ENCODE assay signal across 16 cellular contexts in genomic region chr14:88004637-88005036, GRCh38. TPM values are rescaled to one million over a fixed set of nuclear protein-coding genes. Genes with fewer than 3 reads are reported as not detected.
DNase-seq lines count a peak whose midpoint lies in the region; ATAC-seq and TF ChIP-seq lines count a peak whose summit lies in the region.
"Had no signal": no experiment of that assay in that cellular context is flagged by ENCODE, and none has a peak within 500 bp of the region (broad histone marks: within the 10 kb centered on the region; RNA-seq: fewer than 3 reads in every experiment).

No MANE protein-coding gene starts in this region.

- peaks cover 72% of the 10 kb centered on the region for H3K4me1 Mint-ChIP-seq in activated T-cell treated with anti-CD3 and anti-CD28 coated beads, Interleukin-2, amount 50 U/mL, for 72 hours (ENCODE audit: low read depth)
- H3K4me1 Mint-ChIP-seq in activated naive CD8-positive, alpha-beta T cell treated with anti-CD3 and anti-CD28 coated beads, Interleukin-2, amount 50 U/mL, for 24 hours = peaks cover 59% of the 10 kb centered on the region
- H3K4me1 Mint-ChIP-seq in stimulated activated memory B cell treated with anti-CD40 and anti-IgM and Interleukin-4, amounts not matched to agents 10 μg/mL and 1 μg/mL and 100 μg/mL, for 72 hours = peaks cover 68% of the 10 kb centered on the region

- H3K9ac ChIP-seq in OCI-LY1 (ENCODE audit: low read length) = no peak overlapping the region

- H3K36me3 Mint-ChIP-seq in activated T-cell treated with anti-CD3 and anti-CD28 coated beads, Interleukin-2, amount 50 U/mL, for 72 hours (ENCODE audit: insufficient read depth in 2 of 2) = peaks cover 22 to 28% of the 10 kb centered on the region in 2 donors
- peaks cover 25% of the 10 kb centered on the region for H3K36me3 Mint-ChIP-seq in activated naive CD8-positive, alpha-beta T cell treated with anti-CD3 and anti-CD28 coated beads, Interleukin-2, amount 50 U/mL, for 24 hours (ENCODE audit: low read depth)
- peaks cover 17% of the 10 kb centered on the region for H3K36me3 Mint-ChIP-seq in stimulated activated memory B cell treated with anti-CD40 and anti-IgM and Interleukin-4, amounts not matched to agents 10 μg/mL and 1 μg/mL and 100 μg/mL, for 72 hours

- no peaks in the 10 kb centered on the region for H4K20me1 ChIP-seq in OCI-LY1 (ENCODE audit: insufficient read depth, low read length)

- no peak for ATAC-seq in activated T-cell treated with anti-CD3 and anti-CD28 coated beads, Interleukin-2, amount 50 U/mL, for 72 hours (replicated peaks in 1 of 2)
- no peak for ATAC-seq in activated naive CD8-positive, alpha-beta T cell treated with anti-CD3 and anti-CD28 coated beads, Interleukin-2, amount 50 U/mL, for 24 hours
- ATAC-seq in stimulated activated memory B cell treated with anti-CD40 and anti-IgM and Interleukin-4, amounts not matched to agents 10 μg/mL and 1 μg/mL and 100 μg/mL, for 72 hours = no peak
- no peak for ATAC-seq in HG03095 (IDR thresholded peaks at IDR 0.05; ENCODE audit: unreplicated experiment)
- ATAC-seq: SK-N-SH treated with all-trans-retinoic acid at 6 μM for 48 hours had no signal

- H3K4me2 ChIP-seq in OCI-LY1 (ENCODE audit: low read length) = peak overlapping the region; percentile 72; the same call in 1 of the 2 replicates

- no peak overlapping the region for H3K27ac ChIP-seq in OCI-LY1 (ENCODE audit: low read depth, low read length, poor library complexity, severe bottlenecking)
- H3K27ac ChIP-seq: prostate gland had no signal

- no peaks in the 10 kb centered on the region for H3K9me3 ChIP-seq in OCI-LY1 (ENCODE audit: low read length)
- H3K9me3 ChIP-seq: mucosa of descending colon, prostate gland had no signal

- no peak for DNase-seq in activated T-cell treated with anti-CD3 and anti-CD28 coated beads, Interleukin-2, amount 50 U/mL, for 72 hours
- no peak for DNase-seq in activated T-cell treated with anti-CD3 and anti-CD28 coated beads for 4 hours
- DNase-seq in activated naive CD8-positive, alpha-beta T cell treated with anti-CD3 and anti-CD28 coated beads, Interleukin-2, amount 50 U/mL, for 24 hours = no peak
- DNase-seq in anterior cingulate cortex (lab: John Stamatoyannopoulos, UW) = no peak
- DNase-seq in HCEC 1CT = no peak
- DNase-seq: cerebellar nuclear complex, DMS53, MM.1S had no signal

- H3K4me3 ChIP-seq in OCI-LY1 (ENCODE audit: low read depth, low read length, poor library complexity, severe bottlenecking) = peak overlapping the region; percentile 55
- H3K4me3 ChIP-seq: mucosa of descending colon, prostate gland had no signal

- H3K36me3 ChIP-seq in OCI-LY1 (ENCODE audit: insufficient read depth, low read length) = no peaks in the 10 kb centered on the region
- H3K36me3 ChIP-seq: prostate gland had no signal

- peaks cover 42% of the 10 kb centered on the region for H3K4me1 ChIP-seq in OCI-LY1 (ENCODE audit: insufficient read depth, low read length, severe bottlenecking)
- H3K4me1 ChIP-seq: prostate gland had no signal

- no peaks in the 10 kb centered on the region for H3F3A ChIP-seq in OCI-LY1 (ENCODE audit: insufficient read depth, low read length)

- H3K4me3 Mint-ChIP-seq in activated T-cell treated with anti-CD3 and anti-CD28 coated beads, Interleukin-2, amount 50 U/mL, for 72 hours = peak overlapping the region; percentile 74 to 85
- H3K4me3 Mint-ChIP-seq in activated naive CD8-positive, alpha-beta T cell treated with anti-CD3 and anti-CD28 coated beads, Interleukin-2, amount 50 U/mL, for 24 hours = peak overlapping the region; percentile 93
- H3K4me3 Mint-ChIP-seq in stimulated activated memory B cell treated with anti-CD40 and anti-IgM and Interleukin-4, amounts not matched to agents 10 μg/mL and 1 μg/mL and 100 μg/mL, for 72 hours = peak overlapping the region; percentile 80

- peaks cover 6% of the 10 kb centered on the region; the same call in 1 of the 2 replicates for H3K79me2 ChIP-seq in OCI-LY1 (ENCODE audit: insufficient read depth, low read length)

- peak overlapping the region; percentile 67 for H3K27ac Mint-ChIP-seq in activated T-cell treated with anti-CD3 and anti-CD28 coated beads, Interleukin-2, amount 50 U/mL, for 72 hours
- H3K27ac Mint-ChIP-seq in activated naive CD8-positive, alpha-beta T cell treated with anti-CD3 and anti-CD28 coated beads, Interleukin-2, amount 50 U/mL, for 24 hours = peak overlapping the region; percentile 84
- peak overlapping the region; percentile 80 for H3K27ac Mint-ChIP-seq in stimulated activated memory B cell treated with anti-CD40 and anti-IgM and Interleukin-4, amounts not matched to agents 10 μg/mL and 1 μg/mL and 100 μg/mL, for 72 hours

- no peaks in the 10 kb centered on the region for H3K27me3 ChIP-seq in OCI-LY1 (ENCODE audit: insufficient read depth, low read length)

- no peak for TF ChIP-seq CTCF in OCI-LY1 (IDR thresholded peaks at IDR 0.05; ENCODE audit: low read length)

- H3K9me3 Mint-ChIP-seq in activated T-cell treated with anti-CD3 and anti-CD28 coated beads, Interleukin-2, amount 50 U/mL, for 72 hours = peaks cover 0 to 5% of the 10 kb centered on the region in 2 donors
- no peaks in the 10 kb centered on the region for H3K9me3 Mint-ChIP-seq in activated naive CD8-positive, alpha-beta T cell treated with anti-CD3 and anti-CD28 coated beads, Interleukin-2, amount 50 U/mL, for 24 hours
- H3K9me3 Mint-ChIP-seq in stimulated activated memory B cell treated with anti-CD40 and anti-IgM and Interleukin-4, amounts not matched to agents 10 μg/mL and 1 μg/mL and 100 μg/mL, for 72 hours = no peaks in the 10 kb centered on the region

- no peaks in the 10 kb centered on the region for H3K9me2 ChIP-seq in OCI-LY1 (ENCODE audit: low read depth, low read length)

- H3K27me3 Mint-ChIP-seq in activated T-cell treated with anti-CD3 and anti-CD28 coated beads, Interleukin-2, amount 50 U/mL, for 72 hours (ENCODE audit: low read depth) = no peaks in the 10 kb centered on the region
- H3K27me3 Mint-ChIP-seq in activated naive CD8-positive, alpha-beta T cell treated with anti-CD3 and anti-CD28 coated beads, Interleukin-2, amount 50 U/mL, for 24 hours = no peaks in the 10 kb centered on the region
- H3K27me3 Mint-ChIP-seq in stimulated activated memory B cell treated with anti-CD40 and anti-IgM and Interleukin-4, amounts not matched to agents 10 μg/mL and 1 μg/mL and 100 μg/mL, for 72 hours = no peaks in the 10 kb centered on the region

- H2AFZ ChIP-seq in OCI-LY1 (ENCODE audit: low read length) = peak overlapping the region; percentile 77

RNA-seq across cellular contexts. Expression of gene GPR65, which starts 0.3 kb away (rescaled TPM):
- total RNA-seq in activated T-cell treated with anti-CD3 and anti-CD28 coated beads, Interleukin-2, amount 50 U/mL, for 72 hours = 10 to 100 TPM; 24.6 to 31.8 TPM
- total RNA-seq: epithelial cell of proximal tubule, HT-29 had no signal

RNA-seq across cellular contexts. Expression of gene GALC, which starts 11.7 kb away (rescaled TPM):
- total RNA-seq in activated T-cell treated with anti-CD3 and anti-CD28 coated beads, Interleukin-2, amount 50 U/mL, for 72 hours = 10 to 100 TPM; 40.1 to 40.3 TPM
- total RNA-seq: HT-29 had no signal
